20 cellular contexts compared by ENCODE assay signal in genomic region chr20:32368323-32368722, GRCh38. TPM values are rescaled to one million over a fixed set of nuclear protein-coding genes. Genes with fewer than 3 reads are reported as not detected.
A peak's percentile ranks its signal among the peaks of the same experiment; 100 is the strongest.
DNase-seq lines count a peak whose midpoint lies in the region; ATAC-seq and TF ChIP-seq lines count a peak whose summit lies in the region.
"Had no signal": no experiment of that assay in that cellular context is flagged by ENCODE, and none has a peak within 500 bp of the region (broad histone marks: within the 10 kb centered on the region; RNA-seq: fewer than 3 reads in every experiment).

No MANE protein-coding gene starts in this region.

- TF ChIP-seq POLR2A in upper lobe of left lung (IDR thresholded peaks at IDR 0.05), result no peak

- H3K36me3 ChIP-seq in MM.1S (replicated peaks; ENCODE audit: insufficient read depth, low read length), result no peaks in the 10 kb centered on the region; the same call in 1 of the 2 replicates
- H3K36me3 ChIP-seq in neural progenitor cell, result peaks cover 8% of the 10 kb centered on the region
- peaks cover 4 to 37% (median 17%) of the 10 kb centered on the region in 4 donors for H3K36me3 ChIP-seq in upper lobe of left lung

- H3K27ac ChIP-seq in CD4-positive, alpha-beta T cell (ENCODE audit: low read depth, low read length), result no peak overlapping the region
- H3K27ac ChIP-seq in MM.1S (ENCODE audit: low read length) (peak overlapping the region; percentile 27; the same call in 1 of the 2 replicates), neural progenitor cell (peak overlapping the region; percentile 2), upper lobe of left lung (no peak overlapping the region)
- H3K27ac ChIP-seq: testis, WERI-Rb-1 had no signal

- H3K4me3 ChIP-seq in MM.1S (ENCODE audit: low read length), result no peak overlapping the region
- no peak overlapping the region for H3K4me3 ChIP-seq in neural progenitor cell
- no peak overlapping the region for H3K4me3 ChIP-seq in upper lobe of left lung
- H3K4me3 ChIP-seq: adrenal gland, testis had no signal

- TF ChIP-seq EP300 in upper lobe of left lung (IDR thresholded peaks at IDR 0.05), result no peak

- no peaks in the 10 kb centered on the region for H3K27me3 Mint-ChIP-seq in CD4-positive, alpha-beta T cell
- H3K27me3 Mint-ChIP-seq in brain (no peaks in the 10 kb centered on the region), neural progenitor cell (ENCODE audit: insufficient read depth, low read depth) (peaks cover 2% of the 10 kb centered on the region)

- H2AFZ ChIP-seq in MM.1S (ENCODE audit: low read length), result no peak overlapping the region
- no peak overlapping the region for H2AFZ ChIP-seq in neural progenitor cell (replicated peaks)

- intact Hi-C loops in CD4-positive, alpha-beta T cell (cut with DNase I, micrococcal nuclease), result no loop called here

- DNase-seq in CD4-positive, alpha-beta T cell, result no peak
- DNase-seq in MM.1S (no peak), neural progenitor cell (ENCODE audit: low spot score) (no peak), inferior parietal cortex (ENCODE audit: extremely low spot score) (no peak), upper lobe of left lung (no peak), GM20000 (ENCODE audit: low spot score) (no peak), DMS153 (lab: John Stamatoyannopoulos, UW) (no peak)
- DNase-seq: activated CD8-positive, alpha-beta memory T cell treated with anti-CD3 and anti-CD28 coated beads for 24 hours; adrenal gland; COR-L47; KG1; NCI-H1048; NCI-H2107; NCI-H526; OCI-M1; SHP77 treated with DMSO at 0.1 percent for 48 hours; testis; WERI-Rb-1 had no signal

- POLR2A ChIA-PET in CD4-positive, alpha-beta T cell (lab: Charles Lee), result interaction anchor here (1.0 to 1.2 kb wide), 2 partner anchors 9 to 10 kb away, joined by 3 to 6 read pairs; partner anchors contain the start of gene ASXL1

- H3K9ac ChIP-seq in MM.1S (ENCODE audit: low read length) (no peak overlapping the region; the same call in 1 of the 2 replicates), neural progenitor cell (no peak overlapping the region)

- H3K9me2 ChIP-seq in MM.1S (replicated peaks; ENCODE audit: insufficient read depth, low read length), result no peaks in the 10 kb centered on the region

- H3K4me1 ChIP-seq in MM.1S (ENCODE audit: low read length) (peaks cover 40% of the 10 kb centered on the region), neural progenitor cell (peaks cover 30% of the 10 kb centered on the region), upper lobe of left lung (peaks cover 19 to 50% (median 27%) of the 10 kb centered on the region in 4 donors)

- CTCF ChIA-PET in CD4-positive, alpha-beta T cell (lab: Charles Lee), result no interaction called here

- peaks cover 65% of the 10 kb centered on the region for H3K36me3 Mint-ChIP-seq in CD4-positive, alpha-beta T cell (ENCODE audit: low read depth)
- peaks cover 43% of the 10 kb centered on the region for H3K36me3 Mint-ChIP-seq in brain
- peaks cover 13% of the 10 kb centered on the region for H3K36me3 Mint-ChIP-seq in neural progenitor cell

- H4K20me1 ChIP-seq in MM.1S (ENCODE audit: insufficient read depth, low read length) (peaks cover 30% of the 10 kb centered on the region; the same call in 1 of the 2 replicates), neural progenitor cell (ENCODE audit: low read depth) (peaks cover 88% of the 10 kb centered on the region)

- no peaks in the 10 kb centered on the region for H3K9me3 Mint-ChIP-seq in CD4-positive, alpha-beta T cell
- H3K9me3 Mint-ChIP-seq in brain, result no peaks in the 10 kb centered on the region
- H3K9me3 Mint-ChIP-seq in neural progenitor cell, result no peaks in the 10 kb centered on the region
- H3K9me3 Mint-ChIP-seq: T-helper 1 cell treated with Interleukin-12 subunit alpha and Interleukin-12 subunit beta and Interleukin-4 antibody, amounts not matched to agents 30 μg/mL and 1 μg/mL, for 36 hours had no signal

- ATAC-seq in CD4-positive, alpha-beta T cell (ENCODE audit: poor library complexity), result no peak
- no peak for ATAC-seq in upper lobe of left lung (ENCODE audit: low FRiP score in 2 of 2)

- H3F3A ChIP-seq in MM.1S (ENCODE audit: insufficient read depth, low read length) (peaks cover 27% of the 10 kb centered on the region), neural progenitor cell (ENCODE audit: low read depth) (peaks cover 26% of the 10 kb centered on the region)

- peak overlapping the region; percentile 83 for H3K4me2 ChIP-seq in MM.1S (ENCODE audit: low read depth, low read length)
- peak overlapping the region; percentile 56 for H3K4me2 ChIP-seq in neural progenitor cell

- no peak for TF ChIP-seq CTCF in CD4-positive, alpha-beta T cell (IDR thresholded peaks at IDR 0.05)
- TF ChIP-seq CTCF in MM.1S (IDR thresholded peaks at IDR 0.05; ENCODE audit: low read length) (no peak), brain (conservative IDR thresholded peaks at IDR 0.05) (no peak), neural progenitor cell (IDR thresholded peaks at IDR 0.05) (no peak), upper lobe of left lung (IDR thresholded peaks at IDR 0.05) (no peak), GM20000 (IDR thresholded peaks at IDR 0.05; ENCODE audit: extremely low read depth, missing control alignments) (no peak)

- H3K4me1 Mint-ChIP-seq in CD4-positive, alpha-beta T cell (ENCODE audit: low read depth), result peaks cover 55% of the 10 kb centered on the region
- H3K4me1 Mint-ChIP-seq in brain, result peaks cover 58% of the 10 kb centered on the region
- peaks cover 27% of the 10 kb centered on the region for H3K4me1 Mint-ChIP-seq in neural progenitor cell

- peak overlapping the region; percentile 32 for H3K27ac Mint-ChIP-seq in CD4-positive, alpha-beta T cell
- H3K27ac Mint-ChIP-seq in brain, result peak overlapping the region in 3 of 5 experiments; percentile 20 to 66 (median 65)
- H3K27ac Mint-ChIP-seq in neural progenitor cell, result no peak overlapping the region
- H3K27ac Mint-ChIP-seq: T-helper 1 cell treated with Interleukin-12 subunit alpha and Interleukin-12 subunit beta and Interleukin-4 antibody, amounts not matched to agents 30 μg/mL and 1 μg/mL, for 36 hours had no signal

- H3K79me2 ChIP-seq in MM.1S (ENCODE audit: low read length) (peaks cover 98% of the 10 kb centered on the region), neural progenitor cell (ENCODE audit: low read depth) (peaks cover 85% of the 10 kb centered on the region)

- no peaks in the 10 kb centered on the region for H3K27me3 ChIP-seq in CD4-positive, alpha-beta T cell (ENCODE audit: control insufficient read depth, insufficient read depth, low read length)
- H3K27me3 ChIP-seq in MM.1S (replicated peaks; ENCODE audit: insufficient read depth, low read length) (no peaks in the 10 kb centered on the region), neural progenitor cell (no peaks in the 10 kb centered on the region), upper lobe of left lung (no peaks in the 10 kb centered on the region)
- H3K27me3 ChIP-seq: adrenal gland, testis had no signal

- no peaks in the 10 kb centered on the region for H3K9me3 ChIP-seq in CD4-positive, alpha-beta T cell (ENCODE audit: control insufficient read depth, low read length)
- no peaks in the 10 kb centered on the region for H3K9me3 ChIP-seq in MM.1S (replicated peaks; ENCODE audit: insufficient read depth, low read length)
- no peaks in the 10 kb centered on the region for H3K9me3 ChIP-seq in neural progenitor cell (ENCODE audit: low read depth)
- no peaks in the 10 kb centered on the region for H3K9me3 ChIP-seq in upper lobe of left lung
- H3K9me3 ChIP-seq: adrenal gland, testis had no signal

- no peak overlapping the region for H3K4me3 Mint-ChIP-seq in CD4-positive, alpha-beta T cell
- peak overlapping the region in 1 of 5 experiments; percentile 8 for H3K4me3 Mint-ChIP-seq in brain
- H3K4me3 Mint-ChIP-seq in neural progenitor cell, result no peak overlapping the region
- H3K4me3 Mint-ChIP-seq: T-helper 1 cell treated with Interleukin-12 subunit alpha and Interleukin-12 subunit beta and Interleukin-4 antibody, amounts not matched to agents 30 μg/mL and 1 μg/mL, for 36 hours had no signal

RNA-seq across cellular contexts. Expression of gene ASXL1, which starts 10.2 kb away (rescaled TPM):
- total RNA-seq in CD4-positive, alpha-beta T cell, result 100 to 1,000 TPM; 213 to 222 TPM
- polyA plus RNA-seq in brain (ENCODE audit: insufficient read depth, low read depth, low replicate concordance), result 31.8 TPM
- 48.2 and 64.0 TPM in 2 replicates for total RNA-seq in neural progenitor cell (ENCODE audit: low replicate concordance)
- total RNA-seq in upper lobe of left lung, result 100 to 1,000 TPM in 3 of 6 donors, 10 to 100 TPM in 3; 60.6 to 389 (median 88.5) TPM

Comparison
In these comparisons a context has a peak if more than half of its experiments do, and no peak if none do; other contexts are left out.
1. H3K27ac ChIP-seq: peak in MM.1S (single experiment) and neural progenitor cell (single experiment); none in CD4-positive, alpha-beta T cell (single experiment) and upper lobe of left lung (0 of 4).